7 cellular contexts compared by ENCODE assay signal in the genomic region with DNA sequence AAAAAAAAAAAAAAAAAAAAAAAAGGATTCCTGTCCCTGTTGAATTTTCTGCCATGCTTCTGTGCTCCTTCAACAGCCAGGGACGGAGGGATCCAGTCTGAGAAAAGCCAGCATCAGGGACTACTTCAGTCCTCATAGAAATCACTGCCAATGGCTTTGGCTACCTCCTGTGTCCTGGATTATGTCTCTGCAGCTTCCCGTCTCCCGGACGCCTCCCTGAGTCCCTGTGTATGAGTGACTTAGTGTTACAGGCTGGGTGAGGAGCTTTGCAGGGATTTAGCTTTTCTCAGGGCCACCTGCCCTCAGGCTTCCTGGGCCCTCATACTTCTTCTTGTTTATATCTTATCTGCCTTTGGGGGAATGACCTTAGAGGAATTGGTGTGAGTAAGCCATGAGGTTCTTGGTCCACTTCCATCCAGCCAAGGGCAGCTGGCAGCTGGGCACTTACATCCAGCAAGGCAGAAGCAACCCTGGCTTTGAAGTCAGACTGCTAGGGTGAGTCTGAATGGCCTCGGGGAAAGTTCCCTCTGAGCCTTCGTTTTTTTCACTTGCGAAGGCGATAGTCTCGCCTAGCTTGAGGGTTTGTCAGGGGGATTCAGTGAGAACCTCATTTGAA.
DNase-seq lines count a peak whose midpoint lies in the region; ATAC-seq, FAIRE-seq and TF ChIP-seq lines count a peak whose summit lies in the region.
"Not testable (repeated sequence)": the region's sequence is repeated elsewhere in the genome, so short reads cannot be mapped to it uniquely, and the experiment has no call there.

No MANE protein-coding gene starts in this region.

- DNase-seq in D341Med (ENCODE audit: low spot score), result peak; percentile 39
- DNase-seq in GM12892 (ENCODE audit: insufficient read length), result not testable (repeated sequence)
- DNase-seq in NAMALWA (ENCODE audit: low spot score), result peak; percentile 16
- peak; percentile 60 for DNase-seq in T1000 (lab: John Stamatoyannopoulos, UW)
- DNase-seq in fibroblast of lung (ENCODE audit: low read depth in 2 of 2), result peak; percentile 29 to 31
- peak; percentile 42 for DNase-seq in left ventricle myocardium superior
- peak; percentile 28 for DNase-seq in neural progenitor cell (ENCODE audit: low spot score)

- H3K27me3 ChIP-seq in fibroblast of lung (ENCODE audit: control insufficient read depth, insufficient read depth, low read length); neural progenitor cell: not testable (repeated sequence)

- TF ChIP-seq POLR2A in GM12892 (IDR thresholded peaks at IDR 0.05; ENCODE audit: low read depth, low read length), result not testable (repeated sequence)

- not testable (repeated sequence) for H3K79me2 ChIP-seq in fibroblast of lung (ENCODE audit: control insufficient read depth, insufficient read depth, low read length); neural progenitor cell (ENCODE audit: low read depth)

- H3F3A ChIP-seq in neural progenitor cell (ENCODE audit: low read depth), result not testable (repeated sequence)

- peaks cover 20% of the 10 kb centered on the region for H3K4me1 Mint-ChIP-seq in neural progenitor cell

- not testable (repeated sequence) for H4K20me1 ChIP-seq in fibroblast of lung (ENCODE audit: control insufficient read depth, extremely low read depth, insufficient read depth, low read length); neural progenitor cell (ENCODE audit: low read depth)

- H3K4me2 ChIP-seq in fibroblast of lung (ENCODE audit: extremely low read depth, insufficient read depth, low read length), result peak overlapping the region; percentile 35
- H3K4me2 ChIP-seq in neural progenitor cell, result not testable (repeated sequence)

- not testable (repeated sequence) for TF ChIP-seq CTCF in fibroblast of lung (conservative IDR thresholded peaks at IDR 0.05 in 1 of 2, IDR thresholded peaks at IDR 0.05 in 1 of 2; ENCODE audit: low read depth in 1 of 2, low read length in 2 of 2); neural progenitor cell (IDR thresholded peaks at IDR 0.05)

- peak; percentile 89 for ATAC-seq in left ventricle myocardium superior

- peak; percentile 61 for FAIRE-seq in GM12892 (lab: Jason Lieb, UNC)

- H3K27ac Mint-ChIP-seq in neural progenitor cell, result not testable (repeated sequence)

- H3K9me3 ChIP-seq in fibroblast of lung (ENCODE audit: control insufficient read depth, insufficient read depth, low read depth, low read length); neural progenitor cell (ENCODE audit: low read depth): not testable (repeated sequence)

- not testable (repeated sequence) for H3K9ac ChIP-seq in fibroblast of lung (ENCODE audit: insufficient read depth, low read length); neural progenitor cell

- not testable (repeated sequence) for H3K27ac ChIP-seq in fibroblast of lung (ENCODE audit: insufficient read depth, low read length); neural progenitor cell

- H3K4me3 ChIP-seq in fibroblast of lung (replicated peaks in 1 of 4; ENCODE audit: control extremely low read depth in 1 of 4, insufficient read depth in 1 of 4, low read depth in 3 of 4, low read length in 4 of 4); neural progenitor cell: not testable (repeated sequence)

- not testable (repeated sequence) for H3K36me3 Mint-ChIP-seq in neural progenitor cell

- H3K9me3 Mint-ChIP-seq in neural progenitor cell, result not testable (repeated sequence)

- intact Hi-C loops in left ventricle myocardium superior (cut with micrococcal nuclease), result not testable (repeated sequence)

- H3K36me3 ChIP-seq in fibroblast of lung (ENCODE audit: control insufficient read depth, insufficient read depth, low read length); neural progenitor cell: not testable (repeated sequence)

- H3K27me3 Mint-ChIP-seq in neural progenitor cell (ENCODE audit: insufficient read depth, low read depth), result not testable (repeated sequence)

- H2AFZ ChIP-seq in fibroblast of lung (ENCODE audit: low read length); neural progenitor cell (replicated peaks): not testable (repeated sequence)

- not testable (repeated sequence) for H3K4me1 ChIP-seq in fibroblast of lung (ENCODE audit: control insufficient read depth, extremely low read depth, insufficient read depth, low read length); neural progenitor cell

- not testable (repeated sequence) for H3K4me3 Mint-ChIP-seq in neural progenitor cell
